ENCODE assay signal across 8 cellular contexts in genomic region chr2:190679813-190680591, GRCh38. TPM values are rescaled to one million over a fixed set of nuclear protein-coding genes. Genes with fewer than 3 reads are reported as not detected.
DNase-seq lines count a peak whose midpoint lies in the region; ATAC-seq and TF ChIP-seq lines count a peak whose summit lies in the region.

No MANE protein-coding gene starts in this region.

- no peaks in the 10 kb centered on the region for H3K9me3 Mint-ChIP-seq in CD4-positive, alpha-beta memory T cell
- no peaks in the 10 kb centered on the region for H3K9me3 Mint-ChIP-seq in activated naive CD8-positive, alpha-beta T cell (ENCODE audit: low read depth)

- H3K27me3 Mint-ChIP-seq in CD4-positive, alpha-beta memory T cell = no peaks in the 10 kb centered on the region
- no peaks in the 10 kb centered on the region for H3K27me3 Mint-ChIP-seq in activated naive CD8-positive, alpha-beta T cell

- H3K4me3 ChIP-seq in CD4-positive, alpha-beta memory T cell (ENCODE audit: low read length in 2 of 2) = no peak overlapping the region

- intact Hi-C loops in CD4-positive, alpha-beta memory T cell (cut with micrococcal nuclease) = loop anchor here (1.0 to 2.0 kb wide), 4 partner anchors 31 to 591 kb away; partner anchors contain the start of gene NAB1

- H3K4me3 Mint-ChIP-seq in CD4-positive, alpha-beta memory T cell = peak overlapping the region in 5 of 8 donors; percentile 16 to 84 (median 36)
- no peak overlapping the region for H3K4me3 Mint-ChIP-seq in activated naive CD8-positive, alpha-beta T cell

- no peaks in the 10 kb centered on the region for H3K9me3 ChIP-seq in CD4-positive, alpha-beta memory T cell (ENCODE audit: control insufficient read depth in 1 of 2, low read length in 2 of 2)

- no peaks in the 10 kb centered on the region for H3K36me3 ChIP-seq in CD4-positive, alpha-beta memory T cell (ENCODE audit: insufficient read depth, low read length)

- CTCF ChIA-PET in CD4-positive, alpha-beta memory T cell (lab: Charles Lee; ENCODE audit: partially characterized antibody) = interaction anchor here (0.6 to 9.2 kb wide), 43 partner anchors 9 to 917 kb away, joined by 3 to 125 read pairs (median 5); partner anchors contain the start of gene NEMP2
- CTCF ChIA-PET in RWPE1 (lab: Yijun Ruan, JAX) = interaction anchor here (0.6 to 1.2 kb wide), 5 partner anchors 10 to 391 kb away, joined by 3 read pairs; no protein-coding TSS in a partner anchor

- peaks cover 8 to 14% of the 10 kb centered on the region in 2 donors for H3K36me3 Mint-ChIP-seq in CD4-positive, alpha-beta memory T cell
- H3K36me3 Mint-ChIP-seq in activated naive CD8-positive, alpha-beta T cell = peaks cover 10% of the 10 kb centered on the region

- peak; percentile 49 to 70 (median 56) for DNase-seq in CD4-positive, alpha-beta memory T cell
- DNase-seq in RWPE1 (ENCODE audit: low spot score) (no peak), iPS DF 19.7 (ENCODE audit: low read depth, low spot score) (peak; percentile 67), NCI-H128 (lab: John Stamatoyannopoulos, UW; ENCODE audit: unreplicated experiment) (no peak)
- peak; percentile 53 for DNase-seq in stimulated activated CD4-positive, alpha-beta T cell treated with anti-CD3 and anti-CD28 coated beads, Interleukin-1b, Interleukin-23, amount 100 ng/mL, for 48 hours

- ATAC-seq in GM19043 (IDR thresholded peaks at IDR 0.05; ENCODE audit: low read depth, unreplicated experiment) (peak; percentile 45), HG03139 (IDR thresholded peaks at IDR 0.05; ENCODE audit: unreplicated experiment) (peak; percentile 40)

- peaks cover 42% of the 10 kb centered on the region for H3K4me1 ChIP-seq in CD4-positive, alpha-beta memory T cell (ENCODE audit: insufficient read depth, low read length)

- POLR2A ChIA-PET in CD4-positive, alpha-beta memory T cell (lab: Charles Lee; ENCODE audit: partially characterized antibody) = interaction anchor here (0.9 to 2.6 kb wide), 7 partner anchors 17 to 273 kb away, joined by 3 to 14 read pairs (median 8); partner anchors contain the start of genes NAB1 and NEMP2
- POLR2A ChIA-PET in RWPE1 (lab: Yijun Ruan, JAX; ENCODE audit: low non-redundant PET) = no interaction called here

- H3K27ac ChIP-seq in CD4-positive, alpha-beta memory T cell (ENCODE audit: low read depth, low read length) = no peak overlapping the region
- no peak overlapping the region for H3K27ac ChIP-seq in RWPE1

- H3K27me3 ChIP-seq in CD4-positive, alpha-beta memory T cell (ENCODE audit: insufficient read depth, low read length) = no peaks in the 10 kb centered on the region

- peak; percentile 26; the same call in 1 of the 2 replicates for TF ChIP-seq CTCF in RWPE1 (conservative IDR thresholded peaks at IDR 0.05; ENCODE audit: low read depth)

- H3K27ac Mint-ChIP-seq in CD4-positive, alpha-beta memory T cell = peak overlapping the region; percentile 19 to 94 (median 88)
- peak overlapping the region; percentile 86 for H3K27ac Mint-ChIP-seq in activated naive CD8-positive, alpha-beta T cell

- peaks cover 36 to 44% (median 40%) of the 10 kb centered on the region in 4 donors for H3K4me1 Mint-ChIP-seq in CD4-positive, alpha-beta memory T cell
- H3K4me1 Mint-ChIP-seq in activated naive CD8-positive, alpha-beta T cell (ENCODE audit: low read depth) = peaks cover 44% of the 10 kb centered on the region

RNA-seq across cellular contexts. Expression of gene NAB1, which starts 31.1 kb away (rescaled TPM):
- 10 to 100 TPM; 24.8 to 30.7 TPM for total RNA-seq in CD4-positive, alpha-beta memory T cell
- polyA plus RNA-seq in CD4-positive, alpha-beta memory T cell = 1 to 10 TPM; 2.8 to 3.0 TPM

Comparison
In these comparisons a context has a peak if more than half of its experiments do, and no peak if none do; other contexts are left out.
1. DNase-seq: peak in CD4-positive, alpha-beta memory T cell (5 of 5), iPS DF 19.7 (single experiment) and stimulated activated CD4-positive, alpha-beta T cell treated with anti-CD3 and anti-CD28 coated beads, Interleukin-1b, Interleukin-23, amount 100 ng/mL, for 48 hours (single experiment); none in RWPE1 (single experiment) and NCI-H128 (single experiment).